Comparison of ENCODE assay signal across 2 cellular contexts in genomic region chr7:5232874-5233273, GRCh38.
TF ChIP-seq lines count a peak whose summit lies in the region.

No MANE protein-coding gene starts in this region.

TF ChIP-seq in SK-N-SH treated with all-trans-retinoic acid at 6 μM for 48 hours, 23 proteins besides CTCF, POLR2A, EP300 and RAD21:
- TF ChIP-seq ZNF70 (CRISPR knock-in tag; IDR thresholded peaks at IDR 0.05) (no peak), TSHZ2 (CRISPR knock-in tag; IDR thresholded peaks at IDR 0.05) (no peak), TCF4 (CRISPR knock-in tag; IDR thresholded peaks at IDR 0.05; ENCODE audit: borderline replicate concordance) (no peak), TOX (CRISPR knock-in tag; IDR thresholded peaks at IDR 0.05; ENCODE audit: borderline replicate concordance) (no peak), ZNF565 (CRISPR knock-in tag; conservative IDR thresholded peaks at IDR 0.05; ENCODE audit: low read depth) (no peak), ZFP3 (CRISPR knock-in tag; IDR thresholded peaks at IDR 0.05) (no peak), BACH2 (CRISPR knock-in tag; IDR thresholded peaks at IDR 0.05; ENCODE audit: borderline replicate concordance) (no peak), PPARA (CRISPR knock-in tag; IDR thresholded peaks at IDR 0.05; ENCODE audit: borderline replicate concordance) (no peak), CSDC2 (CRISPR knock-in tag; IDR thresholded peaks at IDR 0.05) (no peak), ZC3H10 (CRISPR knock-in tag; IDR thresholded peaks at IDR 0.05) (no peak), SNAI2 (CRISPR knock-in tag; IDR thresholded peaks at IDR 0.05) (no peak), CSRNP3 (CRISPR knock-in tag; IDR thresholded peaks at IDR 0.05) (no peak), OSR1 (CRISPR knock-in tag; IDR thresholded peaks at IDR 0.05) (no peak), ZNF8 (CRISPR knock-in tag; IDR thresholded peaks at IDR 0.05) (no peak), ESRRG (CRISPR knock-in tag; IDR thresholded peaks at IDR 0.05) (no peak), RARB (CRISPR knock-in tag; IDR thresholded peaks at IDR 0.05) (no peak), ISL1 (CRISPR knock-in tag; IDR thresholded peaks at IDR 0.05) (no peak), ARNTL (CRISPR knock-in tag; IDR thresholded peaks at IDR 0.05; ENCODE audit: borderline replicate concordance, low read depth) (no peak)
- TF ChIP-seq, protein P1, sequence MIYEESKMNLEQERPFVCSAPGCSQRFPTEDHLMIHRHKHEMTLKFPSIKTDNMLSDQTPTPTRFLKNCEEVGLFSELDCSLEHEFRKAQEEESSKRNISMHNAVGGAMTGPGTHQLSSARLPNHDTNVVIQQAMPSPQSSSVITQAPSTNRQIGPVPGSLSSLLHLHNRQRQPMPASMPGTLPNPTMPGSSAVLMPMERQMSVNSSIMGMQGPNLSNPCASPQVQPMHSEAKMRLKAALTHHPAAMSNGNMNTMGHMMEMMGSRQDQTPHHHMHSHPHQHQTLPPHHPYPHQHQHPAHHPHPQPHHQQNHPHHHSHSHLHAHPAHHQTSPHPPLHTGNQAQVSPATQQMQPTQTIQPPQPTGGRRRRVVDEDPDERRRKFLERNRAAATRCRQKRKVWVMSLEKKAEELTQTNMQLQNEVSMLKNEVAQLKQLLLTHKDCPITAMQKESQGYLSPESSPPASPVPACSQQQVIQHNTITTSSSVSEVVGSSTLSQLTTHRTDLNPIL (CRISPR knock-in tag; IDR thresholded peaks at IDR 0.05; ENCODE audit: low read depth): no peak

TF ChIP-seq in SK-N-SH, 30 proteins besides CTCF, POLR2A, EP300 and RAD21:
- TF ChIP-seq RFX5 (IDR thresholded peaks at IDR 0.05; ENCODE audit: low read length) (no peak), JUND (IDR thresholded peaks at IDR 0.05) (no peak), USF1 (IDR thresholded peaks at IDR 0.05; ENCODE audit: borderline replicate concordance, low read depth) (no peak), TCF12 (IDR thresholded peaks at IDR 0.05) (no peak)
